Comparison of ENCODE assay signal across 26 cellular contexts in the genomic region with DNA sequence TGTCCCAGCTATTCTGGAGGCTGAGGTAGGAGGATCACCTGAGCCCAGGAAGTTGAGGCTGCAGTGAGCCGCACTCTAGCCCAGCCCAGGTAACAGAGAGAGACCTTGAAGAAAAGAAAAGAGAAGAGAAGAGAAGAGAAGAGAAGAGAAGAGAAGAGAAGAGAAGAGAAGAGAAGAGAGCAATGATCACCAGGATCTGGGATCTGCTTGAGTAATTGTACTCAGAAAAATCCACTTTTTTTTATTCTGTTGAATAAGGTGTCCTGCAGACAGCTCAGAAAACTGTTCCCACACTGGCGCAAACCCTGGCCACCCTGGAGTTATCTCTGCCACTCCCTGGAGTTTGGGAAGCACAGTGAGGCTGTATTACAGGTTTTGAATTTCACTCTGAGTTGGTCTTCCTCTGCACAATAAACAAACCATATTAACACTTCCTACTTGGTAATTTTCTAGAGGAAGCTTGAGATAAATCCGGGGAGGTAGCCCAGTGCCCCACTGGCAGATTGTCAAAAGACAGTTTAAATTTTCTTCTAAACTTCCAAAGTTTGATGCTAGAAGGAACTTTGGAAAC. TPM values are rescaled to one million over a fixed set of nuclear protein-coding genes. Genes with fewer than 3 reads are reported as not detected.
"Had no signal": no experiment of that assay in that cellular context is flagged by ENCODE, and none has a peak within 500 bp of the region (broad histone marks: within the 10 kb centered on the region; RNA-seq: fewer than 3 reads in every experiment).

No MANE protein-coding gene starts in this region.

- H3K9me3 ChIP-seq: colonic mucosa, heart left ventricle, psoas muscle, right lobe of liver, spleen had no signal

- ATAC-seq: heart left ventricle; left ventricle myocardium superior; psoas muscle; right lobe of liver; stimulated activated memory B cell treated with anti-CD40 and anti-IgM and Interleukin-4, amounts not matched to agents 10 μg/mL and 1 μg/mL and 100 μg/mL, for 72 hours had no signal

- FAIRE-seq: frontal cortex, urothelium cell line had no signal

- H3K4me1 ChIP-seq: colonic mucosa, heart left ventricle, parathyroid adenoma, psoas muscle, spleen had no signal

- H3K27ac ChIP-seq: colonic mucosa, heart left ventricle, parathyroid adenoma, psoas muscle, right lobe of liver, spleen had no signal

- H3K4me3 ChIP-seq: colonic mucosa, heart left ventricle, lung, psoas muscle, right lobe of liver, spleen had no signal

- H3K36me3 ChIP-seq: colonic mucosa, heart left ventricle, right lobe of liver, spleen had no signal

- DNase-seq: colonic mucosa; effector CD4-positive, alpha-beta T cell; endodermal cell; heart left ventricle; islet precursor cell; left ventricle myocardium superior; mesenchymal stem cell; midbrain; naive B cell; occipital lobe; psoas muscle; retina; right lobe of liver; stimulated activated CD4-positive, alpha-beta T cell treated with anti-CD3 and anti-CD28 coated beads, Interleukin-15, amount 100 ng/mL, for 24 hours; stimulated activated CD4-positive, alpha-beta T cell treated with anti-CD3 and anti-CD28 coated beads, Interleukin-1b, Interleukin-23, amount 100 ng/mL, for 48 hours; stimulated activated CD4-positive, alpha-beta T cell treated with anti-CD3 and anti-CD28 coated beads, Interleukin-4, amount 100 ng/mL, for 24 hours; trophoblast cell had no signal

RNA-seq across cellular contexts. Expression of gene NKX1-2, which starts 21.5 kb away (rescaled TPM):
- total RNA-seq: dermis microvascular lymphatic vessel endothelial cell, fibroblast of lung, glomerular endothelial cell, heart left ventricle, left ventricle myocardium superior, psoas muscle, right lobe of liver, spleen had no signal
- polyA plus RNA-seq: fibroblast of lung, heart left ventricle, psoas muscle, spleen had no signal
